23 cellular contexts compared by ENCODE assay signal in the genomic region with DNA sequence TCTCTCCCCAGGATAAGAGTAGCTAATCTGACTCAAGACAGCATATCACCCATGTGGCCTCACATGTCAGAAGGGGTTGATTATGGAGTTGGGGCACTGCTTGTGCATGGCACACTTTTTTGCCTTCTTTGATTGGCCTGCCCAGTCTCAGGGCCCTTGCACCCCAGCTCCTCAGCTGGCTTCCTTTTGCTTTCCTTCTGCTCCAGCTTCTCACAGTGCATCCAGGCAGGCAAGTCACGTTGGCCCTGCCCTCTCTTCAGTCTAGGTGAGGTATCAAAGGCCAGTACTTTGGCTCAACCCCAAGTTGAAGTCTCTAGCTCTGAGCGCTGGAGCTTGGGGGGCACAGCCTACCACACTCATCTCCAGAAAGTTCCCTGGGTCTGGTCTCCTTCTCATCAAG. TPM values are rescaled to one million over a fixed set of nuclear protein-coding genes. Genes with fewer than 3 reads are reported as not detected.
DNase-seq lines count a peak whose midpoint lies in the region; ATAC-seq and TF ChIP-seq lines count a peak whose summit lies in the region.
"Had no signal": no experiment of that assay in that cellular context is flagged by ENCODE, and none has a peak within 500 bp of the region (broad histone marks: within the 10 kb centered on the region; RNA-seq: fewer than 3 reads in every experiment).

No MANE protein-coding gene starts in this region.

- no peaks in the 10 kb centered on the region for H3K27me3 ChIP-seq in tibial artery
- H3K27me3 ChIP-seq: SJSA1 had no signal

- no peak for ATAC-seq in activated T-helper 17 cell treated with anti-CD3 and anti-CD28 coated beads, Interleukin-2, amount 50 U/mL, for 72 hours (replicated peaks)
- ATAC-seq in esophagus mucosa (peak; percentile 22), GM21825 (IDR thresholded peaks at IDR 0.05; ENCODE audit: unreplicated experiment) (no peak), GM19452 (IDR thresholded peaks at IDR 0.05; ENCODE audit: unreplicated experiment) (no peak)
- ATAC-seq: GM23338, PC-3, Right ventricle myocardium inferior had no signal

- H3K27ac Mint-ChIP-seq in activated T-helper 17 cell treated with anti-CD3 and anti-CD28 coated beads, Interleukin-2, amount 50 U/mL, for 72 hours, result no peak overlapping the region
- H3K27ac Mint-ChIP-seq: GM23338, H9 had no signal

- peak; percentile 53 for DNase-seq in activated CD8-positive, alpha-beta memory T cell treated with anti-CD3 and anti-CD28 coated beads for 24 hours
- DNase-seq in activated CD8-positive, alpha-beta memory T cell treated with anti-CD3 and anti-CD28 coated beads, Interleukin-2, amount 50 U/mL, for 4 hours, result no peak
- DNase-seq in tibial artery, result no peak
- DNase-seq: Calu3; DMS153; DND-41; H9; KG1; MG63; NCI-H2029; NCI-H446; NCI-H524 treated with DMSO at 0.1 percent for 48 hours; NCI-H82; NK-92 treated with Interleukin-12 subunit alpha and Interleukin-12 subunit beta, amount 100 ng/mL, for 24 hours; PC-3 had no signal

- H3K27ac ChIP-seq in tibial artery, result peak overlapping the region; percentile 63 to 87
- H3K27ac ChIP-seq: SJSA1 had no signal

- H3K27me3 Mint-ChIP-seq in activated T-helper 17 cell treated with anti-CD3 and anti-CD28 coated beads, Interleukin-2, amount 50 U/mL, for 72 hours, result no peaks in the 10 kb centered on the region

- no peak overlapping the region for H3K4me3 ChIP-seq in tibial artery
- H3K4me3 ChIP-seq: GM23338, MG63, SJSA1 had no signal

- no peaks in the 10 kb centered on the region for H3K36me3 Mint-ChIP-seq in activated T-helper 17 cell treated with anti-CD3 and anti-CD28 coated beads, Interleukin-2, amount 50 U/mL, for 72 hours (ENCODE audit: low read depth)

- TF ChIP-seq CTCF in tibial artery (IDR thresholded peaks at IDR 0.05), result no peak

- H3K9me3 ChIP-seq in tibial artery, result no peaks in the 10 kb centered on the region
- H3K9me3 ChIP-seq: MG63, SJSA1 had no signal

- H3K4me3 Mint-ChIP-seq in activated T-helper 17 cell treated with anti-CD3 and anti-CD28 coated beads, Interleukin-2, amount 50 U/mL, for 72 hours, result peak overlapping the region; percentile 19
- H3K4me3 Mint-ChIP-seq: GM23338, H9 had no signal

- no peaks in the 10 kb centered on the region for H3K9me3 Mint-ChIP-seq in activated T-helper 17 cell treated with anti-CD3 and anti-CD28 coated beads, Interleukin-2, amount 50 U/mL, for 72 hours
- H3K9me3 Mint-ChIP-seq: GM23338, H9 had no signal

- H3K4me1 Mint-ChIP-seq in activated T-helper 17 cell treated with anti-CD3 and anti-CD28 coated beads, Interleukin-2, amount 50 U/mL, for 72 hours, result peaks cover 19% of the 10 kb centered on the region

- H3K4me1 ChIP-seq in tibial artery, result peaks cover 0 to 59% (median 13%) of the 10 kb centered on the region in 4 donors
- H3K4me1 ChIP-seq: SJSA1 had no signal

- intact Hi-C loops in tibial artery (cut with DNase I; ENCODE audit: low total_unique reads), result no loop called here

- no peaks in the 10 kb centered on the region for H3K36me3 ChIP-seq in tibial artery
- H3K36me3 ChIP-seq: MG63, SJSA1 had no signal

RNA-seq across cellular contexts. Expression of a gene that starts 42.2 kb away (rescaled TPM):
- 10 to 100 TPM; 22.4 to 31.1 TPM for total RNA-seq in activated T-helper 17 cell treated with anti-CD3 and anti-CD28 coated beads, Interleukin-2, amount 50 U/mL, for 72 hours
- total RNA-seq in esophagus mucosa, result 41.0 TPM

RNA-seq across cellular contexts. Expression of a gene that starts 44.4 kb away (rescaled TPM):
- total RNA-seq in activated T-helper 17 cell treated with anti-CD3 and anti-CD28 coated beads, Interleukin-2, amount 50 U/mL, for 72 hours, result under 1 TPM; 0.69 to 0.82 TPM
- total RNA-seq in esophagus mucosa, result 2.4 TPM

RNA-seq across cellular contexts. Expression of a gene that starts 58.3 kb away (rescaled TPM):
- total RNA-seq in activated T-helper 17 cell treated with anti-CD3 and anti-CD28 coated beads, Interleukin-2, amount 50 U/mL, for 72 hours, result 1 to 10 TPM in 1 of 2 donors, not detected in 1; 1.3 TPM
- not detected for total RNA-seq in esophagus mucosa
- total RNA-seq: A172, GM23338, H9, PC-3, Right ventricle myocardium inferior, SJSA1 had no signal
